Comparison of ENCODE assay signal across 1 cellular context in the genomic region with DNA sequence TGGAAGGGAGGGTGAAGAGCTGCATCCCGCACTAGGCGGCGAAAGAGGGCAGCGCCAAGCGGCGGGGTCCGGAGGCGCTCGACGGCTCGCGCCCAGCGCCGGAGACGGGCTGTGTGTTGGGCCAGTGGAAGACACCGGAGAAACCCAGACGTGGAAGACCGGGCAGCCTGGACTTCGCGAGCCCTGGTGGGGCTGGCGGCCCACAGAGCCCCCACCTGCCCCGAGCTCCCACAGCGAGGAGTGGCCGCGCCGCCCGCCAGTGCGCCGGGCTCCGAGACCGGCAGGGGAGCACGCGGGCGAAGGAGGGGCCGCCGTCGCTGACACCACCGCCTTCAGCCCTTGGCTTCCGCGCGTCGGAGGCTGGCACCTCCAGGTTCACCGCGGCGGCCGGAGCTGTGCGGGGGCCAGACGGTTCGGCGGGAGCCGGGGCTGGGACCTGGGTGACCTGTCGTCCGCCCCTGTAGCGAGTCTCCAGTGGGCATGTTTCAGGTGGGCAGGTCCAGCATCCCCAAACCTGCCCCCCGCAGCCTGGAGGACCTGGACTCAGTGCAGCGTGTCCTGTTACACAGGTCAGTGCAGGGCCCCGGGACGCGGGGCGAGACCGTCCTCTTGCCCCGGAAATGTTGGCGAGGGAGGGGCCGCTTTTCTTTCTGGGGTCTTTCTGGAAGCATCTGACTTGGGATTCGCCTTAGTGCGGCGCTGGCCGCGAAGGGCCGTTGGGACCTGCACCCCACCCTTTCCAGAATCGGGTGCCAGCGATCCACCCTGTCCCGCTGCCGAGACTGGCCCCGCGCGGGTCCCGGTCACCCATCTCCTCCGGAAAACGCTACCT.
A peak's percentile ranks its signal among the peaks of the same experiment; 100 is the strongest.
TF ChIP-seq lines count a peak whose summit lies in the region.

No MANE protein-coding gene starts in this region.

TF ChIP-seq in K562, 482 proteins besides CTCF, POLR2A, EP300 and RAD21 (continued from another document):
- TF ChIP-seq, protein P1, sequence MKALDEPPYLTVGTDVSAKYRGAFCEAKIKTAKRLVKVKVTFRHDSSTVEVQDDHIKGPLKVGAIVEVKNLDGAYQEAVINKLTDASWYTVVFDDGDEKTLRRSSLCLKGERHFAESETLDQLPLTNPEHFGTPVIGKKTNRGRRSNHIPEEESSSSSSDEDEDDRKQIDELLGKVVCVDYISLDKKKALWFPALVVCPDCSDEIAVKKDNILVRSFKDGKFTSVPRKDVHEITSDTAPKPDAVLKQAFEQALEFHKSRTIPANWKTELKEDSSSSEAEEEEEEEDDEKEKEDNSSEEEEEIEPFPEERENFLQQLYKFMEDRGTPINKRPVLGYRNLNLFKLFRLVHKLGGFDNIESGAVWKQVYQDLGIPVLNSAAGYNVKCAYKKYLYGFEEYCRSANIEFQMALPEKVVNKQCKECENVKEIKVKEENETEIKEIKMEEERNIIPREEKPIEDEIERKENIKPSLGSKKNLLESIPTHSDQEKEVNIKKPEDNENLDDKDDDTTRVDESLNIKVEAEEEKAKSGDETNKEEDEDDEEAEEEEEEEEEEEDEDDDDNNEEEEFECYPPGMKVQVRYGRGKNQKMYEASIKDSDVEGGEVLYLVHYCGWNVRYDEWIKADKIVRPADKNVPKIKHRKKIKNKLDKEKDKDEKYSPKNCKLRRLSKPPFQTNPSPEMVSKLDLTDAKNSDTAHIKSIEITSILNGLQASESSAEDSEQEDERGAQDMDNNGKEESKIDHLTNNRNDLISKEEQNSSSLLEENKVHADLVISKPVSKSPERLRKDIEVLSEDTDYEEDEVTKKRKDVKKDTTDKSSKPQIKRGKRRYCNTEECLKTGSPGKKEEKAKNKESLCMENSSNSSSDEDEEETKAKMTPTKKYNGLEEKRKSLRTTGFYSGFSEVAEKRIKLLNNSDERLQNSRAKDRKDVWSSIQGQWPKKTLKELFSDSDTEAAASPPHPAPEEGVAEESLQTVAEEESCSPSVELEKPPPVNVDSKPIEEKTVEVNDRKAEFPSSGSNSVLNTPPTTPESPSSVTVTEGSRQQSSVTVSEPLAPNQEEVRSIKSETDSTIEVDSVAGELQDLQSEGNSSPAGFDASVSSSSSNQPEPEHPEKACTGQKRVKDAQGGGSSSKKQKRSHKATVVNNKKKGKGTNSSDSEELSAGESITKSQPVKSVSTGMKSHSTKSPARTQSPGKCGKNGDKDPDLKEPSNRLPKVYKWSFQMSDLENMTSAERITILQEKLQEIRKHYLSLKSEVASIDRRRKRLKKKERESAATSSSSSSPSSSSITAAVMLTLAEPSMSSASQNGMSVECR (CRISPR knock-in tag; IDR thresholded peaks at IDR 0.05) = no peak
- no peak for TF ChIP-seq SMAD4 (CRISPR knock-in tag; conservative IDR thresholded peaks at IDR 0.05)
- TF ChIP-seq, protein P2, sequence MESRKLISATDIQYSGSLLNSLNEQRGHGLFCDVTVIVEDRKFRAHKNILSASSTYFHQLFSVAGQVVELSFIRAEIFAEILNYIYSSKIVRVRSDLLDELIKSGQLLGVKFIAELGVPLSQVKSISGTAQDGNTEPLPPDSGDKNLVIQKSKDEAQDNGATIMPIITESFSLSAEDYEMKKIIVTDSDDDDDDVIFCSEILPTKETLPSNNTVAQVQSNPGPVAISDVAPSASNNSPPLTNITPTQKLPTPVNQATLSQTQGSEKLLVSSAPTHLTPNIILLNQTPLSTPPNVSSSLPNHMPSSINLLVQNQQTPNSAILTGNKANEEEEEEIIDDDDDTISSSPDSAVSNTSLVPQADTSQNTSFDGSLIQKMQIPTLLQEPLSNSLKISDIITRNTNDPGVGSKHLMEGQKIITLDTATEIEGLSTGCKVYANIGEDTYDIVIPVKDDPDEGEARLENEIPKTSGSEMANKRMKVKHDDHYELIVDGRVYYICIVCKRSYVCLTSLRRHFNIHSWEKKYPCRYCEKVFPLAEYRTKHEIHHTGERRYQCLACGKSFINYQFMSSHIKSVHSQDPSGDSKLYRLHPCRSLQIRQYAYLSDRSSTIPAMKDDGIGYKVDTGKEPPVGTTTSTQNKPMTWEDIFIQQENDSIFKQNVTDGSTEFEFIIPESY (CRISPR knock-in tag; IDR thresholded peaks at IDR 0.05) = peak; percentile 30; the same call in 1 of the 2 replicates
- no peak for TF ChIP-seq KDM1A (IDR thresholded peaks at IDR 0.05)
